Comparison of ENCODE assay signal across 1 cellular context in the genomic region with DNA sequence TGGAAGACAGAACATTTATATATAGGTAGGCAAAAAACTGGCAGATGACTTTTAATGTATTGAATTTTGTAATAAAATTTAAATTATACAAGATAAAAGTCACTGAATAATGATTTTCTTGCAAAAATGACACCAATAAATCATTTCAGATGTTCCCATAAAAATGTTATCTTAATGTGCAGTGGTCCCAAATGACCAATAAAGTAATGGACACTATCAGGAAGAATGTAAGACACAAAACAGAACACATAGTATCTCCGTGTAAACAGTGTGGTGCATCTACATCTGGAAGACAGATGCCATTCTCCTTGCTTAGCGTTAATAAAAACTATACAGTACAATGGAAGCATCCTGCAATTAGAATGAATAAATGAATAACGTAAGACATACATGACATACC.
TF ChIP-seq lines count a peak whose summit lies in the region.

No MANE protein-coding gene starts in this region.

TF ChIP-seq in SK-N-SH, 30 proteins besides CTCF, POLR2A, EP300 and RAD21 (continued from another document):
- TF ChIP-seq, protein P1, sequence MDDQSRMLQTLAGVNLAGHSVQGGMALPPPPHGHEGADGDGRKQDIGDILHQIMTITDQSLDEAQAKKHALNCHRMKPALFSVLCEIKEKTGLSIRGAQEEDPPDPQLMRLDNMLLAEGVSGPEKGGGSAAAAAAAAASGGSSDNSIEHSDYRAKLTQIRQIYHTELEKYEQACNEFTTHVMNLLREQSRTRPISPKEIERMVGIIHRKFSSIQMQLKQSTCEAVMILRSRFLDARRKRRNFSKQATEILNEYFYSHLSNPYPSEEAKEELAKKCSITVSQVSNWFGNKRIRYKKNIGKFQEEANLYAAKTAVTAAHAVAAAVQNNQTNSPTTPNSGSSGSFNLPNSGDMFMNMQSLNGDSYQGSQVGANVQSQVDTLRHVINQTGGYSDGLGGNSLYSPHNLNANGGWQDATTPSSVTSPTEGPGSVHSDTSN (IDR thresholded peaks at IDR 0.05): peak; percentile 53
- peak; percentile 99 for TF ChIP-seq RCOR1 (IDR thresholded peaks at IDR 0.05; ENCODE audit: low read length)
